Comparison of ENCODE assay signal across 26 cellular contexts in genomic region chr13:93942016-93942415, GRCh38.
"Had no signal": no experiment of that assay in that cellular context is flagged by ENCODE, and none has a peak within 500 bp of the region (broad histone marks: within the 10 kb centered on the region; RNA-seq: fewer than 3 reads in every experiment).

No MANE protein-coding gene starts in this region.

- ATAC-seq: activated CD8-positive, alpha-beta T cell treated with anti-CD3 and anti-CD28 coated beads for 36 hours; gastrocnemius medialis; naive thymus-derived CD8-positive, alpha-beta T cell; right cardiac atrium; T-helper 17 cell had no signal

- H3K9me3 ChIP-seq: esophagus muscularis mucosa, gastrocnemius medialis, transverse colon had no signal

- H3K27ac ChIP-seq: esophagus muscularis mucosa, gastrocnemius medialis, transverse colon had no signal

- FAIRE-seq: keratinocyte had no signal

- H3K27ac Mint-ChIP-seq: activated CD8-positive, alpha-beta T cell treated with anti-CD3 and anti-CD28 coated beads for 36 hours; activated naive CD8-positive, alpha-beta T cell; activated T-helper 2 cell treated with anti-CD3 and anti-CD28 coated beads, Interferon-gamma antibody, Interleukin-2, Interleukin-4, amounts not matched to agents 10 μg/mL and 5 μg/mL and 100 μg/mL, durations not matched to agents 14 hours and 24 hours and 36 hours; brain; endodermal cell; memory B cell; naive thymus-derived CD8-positive, alpha-beta T cell; T-helper 17 cell had no signal

- DNase-seq: activated CD4-positive, alpha-beta T cell treated with anti-CD3 and anti-CD28 coated beads for 1 hour; activated CD4-positive, alpha-beta T cell treated with anti-CD3 and anti-CD28 coated beads, Interleukin-2, amount 50 U/mL, for 1 hour; activated CD8-positive, alpha-beta T cell treated with anti-CD3 and anti-CD28 coated beads for 36 hours; activated naive CD4-positive, alpha-beta T cell; activated T-cell treated with anti-CD3 and anti-CD28 coated beads, Interleukin-2, amount 50 U/mL, for 4 hours; aorta; central memory CD4-positive, alpha-beta T cell; endodermal cell; gastrocnemius medialis; glutamatergic neuron; naive thymus-derived CD8-positive, alpha-beta T cell; nucleus accumbens; right cardiac atrium; stimulated activated CD4-positive, alpha-beta T cell treated with anti-CD3 and anti-CD28 coated beads, Interleukin-15, amount 100 ng/mL, for 24 hours; stimulated activated CD4-positive, alpha-beta T cell treated with anti-CD3 and anti-CD28 coated beads, Interleukin-2, amount 100 ng/mL, for 24 hours; stimulated activated naive CD4-positive, alpha-beta T cell; T-helper 17 cell; T1000; transverse colon had no signal

- H3K27me3 Mint-ChIP-seq: memory B cell had no signal

- H3K4me1 Mint-ChIP-seq: brain; endodermal cell; memory B cell; naive thymus-derived CD8-positive, alpha-beta T cell; neural crest cell; T-helper 17 cell had no signal

- H3K4me3 ChIP-seq: esophagus muscularis mucosa, gastrocnemius medialis, transverse colon had no signal

- H3K36me3 ChIP-seq: esophagus muscularis mucosa, gastrocnemius medialis, transverse colon had no signal

- H3K27me3 ChIP-seq: esophagus muscularis mucosa, gastrocnemius medialis, transverse colon had no signal

- H3K4me3 Mint-ChIP-seq: activated CD8-positive, alpha-beta T cell treated with anti-CD3 and anti-CD28 coated beads for 36 hours; activated naive CD8-positive, alpha-beta T cell; activated T-cell treated with anti-CD3 and anti-CD28 coated beads, Interleukin-2, amount 50 U/mL, for 4 hours; brain; endodermal cell; memory B cell; naive thymus-derived CD8-positive, alpha-beta T cell; neural crest cell; T-helper 17 cell had no signal

- H3K4me1 ChIP-seq: esophagus muscularis mucosa, gastrocnemius medialis, transverse colon had no signal

- H3K36me3 Mint-ChIP-seq: activated naive CD8-positive, alpha-beta T cell; brain; memory B cell; naive thymus-derived CD8-positive, alpha-beta T cell had no signal

- H3K9me3 Mint-ChIP-seq: activated CD8-positive, alpha-beta T cell treated with anti-CD3 and anti-CD28 coated beads for 36 hours; activated T-cell treated with anti-CD3 and anti-CD28 coated beads, Interleukin-2, amount 50 U/mL, for 4 hours; activated T-helper 2 cell treated with anti-CD3 and anti-CD28 coated beads, Interferon-gamma antibody, Interleukin-2, Interleukin-4, amounts not matched to agents 10 μg/mL and 5 μg/mL and 100 μg/mL, durations not matched to agents 14 hours and 24 hours and 36 hours; endodermal cell; naive thymus-derived CD8-positive, alpha-beta T cell; neural crest cell had no signal
